Comparison of ENCODE assay signal across 8 cellular contexts in genomic region chr19:11694533-11695439, GRCh38. TPM values are rescaled to one million over a fixed set of nuclear protein-coding genes. Genes with fewer than 3 reads are reported as not detected.
DNase-seq lines count a peak whose midpoint lies in the region; ATAC-seq and TF ChIP-seq lines count a peak whose summit lies in the region.

No MANE protein-coding gene starts in this region.

- no peak for TF ChIP-seq CTCF in lower leg skin (IDR thresholded peaks at IDR 0.05)

- no peaks in the 10 kb centered on the region for H3K27me3 ChIP-seq in duodenal mucosa (ENCODE audit: control insufficient read depth in 1 of 2, insufficient read depth in 2 of 2, low read length in 2 of 2)

- no peaks in the 10 kb centered on the region for H3K36me3 ChIP-seq in duodenal mucosa (ENCODE audit: control insufficient read depth in 1 of 2, insufficient read depth in 2 of 2, low read length in 2 of 2)

- no peaks in the 10 kb centered on the region for H3K9me3 ChIP-seq in duodenal mucosa (ENCODE audit: control insufficient read depth in 1 of 2, low read length in 2 of 2)

- TF ChIP-seq POLR2A in lower leg skin (IDR thresholded peaks at IDR 0.05): no peak

- intact Hi-C loops in lower leg skin (cut with DNase I; ENCODE audit: low total_unique reads): no loop called here

- peak overlapping the region; percentile 0 for H3K27ac ChIP-seq in duodenal mucosa (ENCODE audit: low read depth, low read length)

- peak overlapping the region; percentile 31 to 64 for H3K9ac ChIP-seq in duodenal mucosa (ENCODE audit: low read depth in 1 of 2, low read length in 2 of 2)

- ATAC-seq in GM18498 (IDR thresholded peaks at IDR 0.05; ENCODE audit: unreplicated experiment) (peak; percentile 94), HG03139 (IDR thresholded peaks at IDR 0.05; ENCODE audit: unreplicated experiment) (peak; percentile 87)

- peaks cover 3 to 8% of the 10 kb centered on the region in 2 donors for H3K4me1 ChIP-seq in duodenal mucosa (ENCODE audit: control insufficient read depth in 1 of 2, insufficient read depth in 2 of 2, low read length in 2 of 2)

- 4 to 7% methylated on average over 40 to 56 of the region's 61 CpGs for WGBS in lower leg skin, 2 donors

- peak overlapping the region; percentile 59 to 71 for H3K4me3 ChIP-seq in duodenal mucosa (ENCODE audit: low read depth in 1 of 2, low read length in 2 of 2)
- H3K4me3 ChIP-seq in lower leg skin (ENCODE audit: low read depth, poor library complexity, severe bottlenecking): peak overlapping the region; percentile 72

- DNase-seq in NCI-H524 treated with DMSO at 0.1 percent for 48 hours (lab: John Stamatoyannopoulos, UW) (peak; percentile 58), lower leg skin (ENCODE audit: low spot score in 2 of 2) (peak; percentile 97 to 99), cortex of kidney (lab: John Stamatoyannopoulos, UW) (no peak)
- peak; percentile 93 to 96 for DNase-seq in activated CD4-positive, alpha-beta T cell treated with anti-CD3 and anti-CD28 coated beads, Interleukin-2, amount 50 U/mL, for 48 hours
- peak; percentile 87 for DNase-seq in stimulated activated CD4-positive, alpha-beta T cell treated with anti-CD3 and anti-CD28 coated beads, Interleukin-4, amount 100 ng/mL, for 1 hour

RNA-seq across cellular contexts. Expression of gene ZNF823, which starts 44.0 kb away (rescaled TPM):
- 1 to 10 TPM; 5.5 to 8.4 (median 6.5) TPM for total RNA-seq in lower leg skin
